In the genomic region with DNA sequence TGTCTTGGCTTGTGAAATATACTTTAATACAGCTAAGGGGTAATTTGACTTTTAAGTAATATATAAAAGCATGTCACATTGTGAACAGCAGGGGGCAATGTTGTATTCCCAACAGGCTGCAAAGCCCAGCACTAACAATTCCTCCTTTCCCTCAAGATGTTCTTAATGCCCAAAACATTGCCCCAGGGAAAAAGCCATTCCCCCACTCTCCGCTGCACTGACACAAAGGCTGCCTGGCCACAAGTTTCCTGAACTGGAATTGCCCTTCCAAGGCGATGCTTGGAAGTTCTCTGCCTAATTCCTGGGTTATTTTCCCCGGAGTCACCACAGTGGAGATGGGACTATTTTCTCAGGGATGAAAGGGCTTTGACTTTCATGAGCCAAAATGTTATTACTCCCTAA, we compare ENCODE assay signal across 1 cellular context.
A peak's percentile ranks its signal among the peaks of the same experiment; 100 is the strongest.
TF ChIP-seq lines count a peak whose summit lies in the region.

No MANE protein-coding gene starts in this region.

TF ChIP-seq in HepG2, 621 proteins besides CTCF, POLR2A, EP300 and RAD21 (continued from another document and continues in another):
- TF ChIP-seq NFE2L1 (CRISPR knock-in tag; IDR thresholded peaks at IDR 0.05; ENCODE audit: borderline replicate concordance) (no peak), GLI4 (CRISPR knock-in tag; IDR thresholded peaks at IDR 0.05; ENCODE audit: borderline replicate concordance) (no peak), ZNF605 (CRISPR knock-in tag; IDR thresholded peaks at IDR 0.05) (no peak), ZNF614 (CRISPR knock-in tag; IDR thresholded peaks at IDR 0.05; ENCODE audit: borderline replicate concordance) (0 out of 2 replicates have a peak, but pooled peaks have one; percentile 37), FOXK2 (IDR thresholded peaks at IDR 0.05) (no peak), NR2F2 (IDR thresholded peaks at IDR 0.05; ENCODE audit: borderline replicate concordance, low read depth) (no peak), ZNF280D (CRISPR knock-in tag; IDR thresholded peaks at IDR 0.05) (no peak), RBM22 (optimal IDR thresholded peaks at IDR 0.05; ENCODE audit: low read length) (no peak), ZNF710 (CRISPR knock-in tag; IDR thresholded peaks at IDR 0.05; ENCODE audit: borderline replicate concordance) (no peak), ZNF670 (CRISPR knock-in tag; IDR thresholded peaks at IDR 0.05; ENCODE audit: borderline replicate concordance) (no peak), ZNF367 (CRISPR knock-in tag; IDR thresholded peaks at IDR 0.05; ENCODE audit: borderline replicate concordance) (no peak), ZNF619 (CRISPR knock-in tag; IDR thresholded peaks at IDR 0.05) (no peak; the same call in 1 of the 2 replicates), ZNF577 (CRISPR knock-in tag; IDR thresholded peaks at IDR 0.05; ENCODE audit: borderline replicate concordance, low read depth) (no peak), CHCHD3 (CRISPR knock-in tag; IDR thresholded peaks at IDR 0.05) (no peak), ZNF709 (CRISPR knock-in tag; IDR thresholded peaks at IDR 0.05) (no peak), HNRNPK (IDR thresholded peaks at IDR 0.05; ENCODE audit: low read depth, low read length, poor library complexity, severe bottlenecking) (no peak), ZNF44 (CRISPR knock-in tag; IDR thresholded peaks at IDR 0.05) (no peak), AFF4 (CRISPR knock-in tag; IDR thresholded peaks at IDR 0.05) (no peak), SRSF1 (optimal IDR thresholded peaks at IDR 0.05; ENCODE audit: low read depth, low read length) (no peak), ARID5B (CRISPR knock-in tag; IDR thresholded peaks at IDR 0.05) (0 out of 2 replicates have a peak, but pooled peaks have one; percentile 26), ZNF782 (CRISPR knock-in tag; IDR thresholded peaks at IDR 0.05; ENCODE audit: borderline replicate concordance) (no peak), GZF1 (CRISPR knock-in tag; IDR thresholded peaks at IDR 0.05) (no peak), SNAPC2 (CRISPR knock-in tag; IDR thresholded peaks at IDR 0.05) (peak; percentile 61; the same call in 1 of the 2 replicates), ZNF274 (CRISPR knock-in tag; IDR thresholded peaks at IDR 0.05) (no peak), TBX3 (IDR thresholded peaks at IDR 0.05; ENCODE audit: borderline replicate concordance) (no peak), ZNF558 (CRISPR knock-in tag; IDR thresholded peaks at IDR 0.05; ENCODE audit: borderline replicate concordance) (no peak), CAMTA2 (CRISPR knock-in tag; IDR thresholded peaks at IDR 0.05; ENCODE audit: borderline replicate concordance) (no peak), E2F2 (CRISPR knock-in tag; IDR thresholded peaks at IDR 0.05; ENCODE audit: borderline replicate concordance) (no peak), MEIS1 (CRISPR knock-in tag; IDR thresholded peaks at IDR 0.05; ENCODE audit: borderline replicate concordance) (no peak), HOXA5 (CRISPR knock-in tag; IDR thresholded peaks at IDR 0.05) (no peak), PLRG1 (conservative IDR thresholded peaks at IDR 0.05) (no peak), ZNF780A (CRISPR knock-in tag; IDR thresholded peaks at IDR 0.05) (no peak), HNF1B (CRISPR knock-in tag; IDR thresholded peaks at IDR 0.05) (peak; percentile 40; the same call in 1 of the 2 replicates), ZFX (CRISPR knock-in tag; IDR thresholded peaks at IDR 0.05; ENCODE audit: low read depth) (no peak), ATF3 (CRISPR knock-in tag; IDR thresholded peaks at IDR 0.05) (no peak), NFKB2 (CRISPR knock-in tag; IDR thresholded peaks at IDR 0.05; ENCODE audit: borderline replicate concordance) (no peak)
- TF ChIP-seq, protein P1, sequence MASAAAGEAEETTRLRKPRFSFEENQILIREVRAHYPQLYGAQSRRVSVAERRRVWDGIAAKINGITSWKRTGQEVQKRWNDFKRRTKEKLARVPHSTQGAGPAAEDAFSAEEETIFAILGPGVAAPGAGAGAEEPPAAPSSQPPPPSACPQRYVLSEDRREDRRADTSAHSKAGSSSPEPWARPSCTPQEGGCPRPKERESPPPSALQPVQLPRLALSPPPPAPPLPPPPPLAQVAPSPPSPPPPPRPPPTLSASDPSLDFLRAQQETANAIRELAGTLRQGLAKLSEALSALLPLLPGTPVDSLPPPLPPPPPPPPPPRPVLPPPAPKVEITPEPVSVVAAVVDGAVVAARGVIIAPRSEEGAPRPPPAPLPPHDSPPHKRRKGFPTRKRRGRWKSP (CRISPR knock-in tag; IDR thresholded peaks at IDR 0.05) = no peak
- TF ChIP-seq, protein P2, sequence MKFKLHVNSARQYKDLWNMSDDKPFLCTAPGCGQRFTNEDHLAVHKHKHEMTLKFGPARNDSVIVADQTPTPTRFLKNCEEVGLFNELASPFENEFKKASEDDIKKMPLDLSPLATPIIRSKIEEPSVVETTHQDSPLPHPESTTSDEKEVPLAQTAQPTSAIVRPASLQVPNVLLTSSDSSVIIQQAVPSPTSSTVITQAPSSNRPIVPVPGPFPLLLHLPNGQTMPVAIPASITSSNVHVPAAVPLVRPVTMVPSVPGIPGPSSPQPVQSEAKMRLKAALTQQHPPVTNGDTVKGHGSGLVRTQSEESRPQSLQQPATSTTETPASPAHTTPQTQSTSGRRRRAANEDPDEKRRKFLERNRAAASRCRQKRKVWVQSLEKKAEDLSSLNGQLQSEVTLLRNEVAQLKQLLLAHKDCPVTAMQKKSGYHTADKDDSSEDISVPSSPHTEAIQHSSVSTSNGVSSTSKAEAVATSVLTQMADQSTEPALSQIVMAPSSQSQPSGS (CRISPR knock-in tag; IDR thresholded peaks at IDR 0.05) = peak; percentile 33; the same call in 1 of the 2 replicates
- TF ChIP-seq, protein P3, sequence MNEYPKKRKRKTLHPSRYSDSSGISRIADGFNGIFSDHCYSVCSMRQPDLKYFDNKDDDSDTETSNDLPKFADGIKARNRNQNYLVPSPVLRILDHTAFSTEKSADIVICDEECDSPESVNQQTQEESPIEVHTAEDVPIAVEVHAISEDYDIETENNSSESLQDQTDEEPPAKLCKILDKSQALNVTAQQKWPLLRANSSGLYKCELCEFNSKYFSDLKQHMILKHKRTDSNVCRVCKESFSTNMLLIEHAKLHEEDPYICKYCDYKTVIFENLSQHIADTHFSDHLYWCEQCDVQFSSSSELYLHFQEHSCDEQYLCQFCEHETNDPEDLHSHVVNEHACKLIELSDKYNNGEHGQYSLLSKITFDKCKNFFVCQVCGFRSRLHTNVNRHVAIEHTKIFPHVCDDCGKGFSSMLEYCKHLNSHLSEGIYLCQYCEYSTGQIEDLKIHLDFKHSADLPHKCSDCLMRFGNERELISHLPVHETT (CRISPR knock-in tag; conservative IDR thresholded peaks at IDR 0.05) = no peak
